Comparison of ENCODE assay signal across 28 cellular contexts in genomic region chr5:174231961-174232487, GRCh38.
DNase-seq lines count a peak whose midpoint lies in the region; ATAC-seq, FAIRE-seq and TF ChIP-seq lines count a peak whose summit lies in the region.
"Had no signal": no experiment of that assay in that cellular context is flagged by ENCODE, and none has a peak within 500 bp of the region (broad histone marks: within the 10 kb centered on the region; RNA-seq: fewer than 3 reads in every experiment).

No MANE protein-coding gene starts in this region.

- H3K4me3 ChIP-seq in mammary epithelial cell (replicated peaks in 1 of 3; ENCODE audit: insufficient read depth in 1 of 3, low read depth in 2 of 3, low read length in 3 of 3): no peak overlapping the region
- no peak overlapping the region for H3K4me3 ChIP-seq in coronary artery
- H3K4me3 ChIP-seq: suprapubic skin, uterus had no signal

- no TSS peak for BruUV-seq in MCF 10A (replicated peaks; lab: Mats Ljungman, UMichigan)
- BruUV-seq in mammary epithelial cell (replicated peaks; lab: Mats Ljungman, UMichigan): no TSS peak

- no peak for ATAC-seq in GM19328 (IDR thresholded peaks at IDR 0.05; ENCODE audit: unreplicated experiment)
- ATAC-seq in stimulated activated effector memory CD8-positive, alpha-beta T cell treated with anti-CD3 and anti-CD28 coated beads, Interleukin-12 subunit alpha, Interleukin-12 subunit beta, amount 100 ng/mL, for 72 hours: no peak
- ATAC-seq: activated CD8-positive, alpha-beta memory T cell treated with anti-CD3 and anti-CD28 coated beads, Interleukin-2, amount 10 ng/mL, durations not matched to agents 7 days and 5 days; T-cell had no signal

- WGBS in mammary epithelial cell (ENCODE audit: low coverage, missing lambda C conversion rate): 0% methylated on average over 7 of the region's 7 CpGs

- no peaks in the 10 kb centered on the region for H4K20me1 ChIP-seq in mammary epithelial cell (ENCODE audit: insufficient read depth, low read length)

- H3K27ac ChIP-seq in mammary epithelial cell (ENCODE audit: insufficient read depth, low read depth, low read length) (no peak overlapping the region), coronary artery (no peak overlapping the region)
- H3K27ac ChIP-seq: suprapubic skin, uterus, VCaP had no signal

- peak; percentile 43 for DNase-seq in MCF 10A (ENCODE audit: unreplicated experiment)
- no peak for DNase-seq in mammary epithelial cell
- DNase-seq in coronary artery (ENCODE audit: low spot score): peak; percentile 53
- DNase-seq in urothelium cell line (ENCODE audit: low spot score): peak; percentile 57
- DNase-seq in head of caudate nucleus: no peak
- DNase-seq in stimulated activated effector memory CD8-positive, alpha-beta T cell treated with anti-CD3 and anti-CD28 coated beads, Interleukin-12 subunit alpha, Interleukin-12 subunit beta, amount 100 ng/mL, for 72 hours (ENCODE audit: low spot score in 2 of 2): no peak
- DNase-seq: activated CD4-positive, alpha-beta T cell treated with anti-CD3 and anti-CD28 coated beads, Interleukin-2, amount 10 ng/mL, durations not matched to agents 7 days and 5 days; activated CD8-positive, alpha-beta memory T cell treated with anti-CD3 and anti-CD28 coated beads, Interleukin-2, amount 10 ng/mL, durations not matched to agents 7 days and 5 days; CD4-positive, alpha-beta memory T cell; DMS79 treated with DMSO at 0.1 percent for 48 hours; effector memory CD4-positive, alpha-beta T cell; hypothalamus; NCI-H1092 treated with DMSO at 0.1 percent for 48 hours; NCI-H2107; NCI-H526 treated with DMSO at 0.1 percent for 48 hours; Right ventricle myocardium superior; T-cell; uterus had no signal

- no peak overlapping the region for H3K4me3 Mint-ChIP-seq in MCF 10A (ENCODE audit: unreplicated experiment)
- H3K4me3 Mint-ChIP-seq in stimulated activated effector memory CD8-positive, alpha-beta T cell treated with anti-CD3 and anti-CD28 coated beads, Interleukin-12 subunit alpha, Interleukin-12 subunit beta, amount 100 ng/mL, for 72 hours: no peak overlapping the region
- H3K4me3 Mint-ChIP-seq: activated CD4-positive, alpha-beta T cell treated with anti-CD3 and anti-CD28 coated beads, Interleukin-2, amount 10 ng/mL, durations not matched to agents 7 days and 5 days; activated CD8-positive, alpha-beta memory T cell treated with anti-CD3 and anti-CD28 coated beads, Interleukin-2, amount 10 ng/mL, durations not matched to agents 7 days and 5 days; activated naive CD8-positive, alpha-beta T cell; CD4-positive, alpha-beta memory T cell; neural crest cell; T-cell had no signal

- POLR2A ChIA-PET in MCF 10A (lab: Yijun Ruan, JAX): no interaction called here

- intact Hi-C loops in MCF 10A (cut with micrococcal nuclease) (no loop called here), mammary epithelial cell (cut with micrococcal nuclease) (no loop called here), head of caudate nucleus (cut with DNase I) (no loop called here)

- H3K27ac Mint-ChIP-seq in MCF 10A (ENCODE audit: low read depth, unreplicated experiment): no peak overlapping the region
- no peak overlapping the region for H3K27ac Mint-ChIP-seq in stimulated activated effector memory CD8-positive, alpha-beta T cell treated with anti-CD3 and anti-CD28 coated beads, Interleukin-12 subunit alpha, Interleukin-12 subunit beta, amount 100 ng/mL, for 72 hours
- H3K27ac Mint-ChIP-seq: activated CD4-positive, alpha-beta T cell treated with anti-CD3 and anti-CD28 coated beads, Interleukin-2, amount 10 ng/mL, durations not matched to agents 7 days and 5 days; activated CD8-positive, alpha-beta memory T cell treated with anti-CD3 and anti-CD28 coated beads, Interleukin-2, amount 10 ng/mL, durations not matched to agents 7 days and 5 days; activated naive CD8-positive, alpha-beta T cell; CD4-positive, alpha-beta memory T cell; progenitor cell of endocrine pancreas; T-cell had no signal

- in situ Hi-C loops in mammary epithelial cell (cut with MboI; ENCODE audit: low sequenced_read_pairs in 2 of 2): no loop called here

- CTCF ChIA-PET in MCF 10A (lab: Yijun Ruan, JAX): no interaction called here
- CTCF ChIA-PET in mammary epithelial cell (lab: Charles Lee; ENCODE audit: low non-redundant PET): no interaction called here

- no peak overlapping the region for H2AFZ ChIP-seq in mammary epithelial cell (ENCODE audit: low read depth, low read length)

- H3K36me3 ChIP-seq in mammary epithelial cell (ENCODE audit: insufficient read depth, low read length): no peaks in the 10 kb centered on the region
- H3K36me3 ChIP-seq: suprapubic skin, uterus had no signal

- no peaks in the 10 kb centered on the region for H3K9me3 Mint-ChIP-seq in MCF 10A (ENCODE audit: unreplicated experiment)
- peaks cover 10% of the 10 kb centered on the region for H3K9me3 Mint-ChIP-seq in stimulated activated effector memory CD8-positive, alpha-beta T cell treated with anti-CD3 and anti-CD28 coated beads, Interleukin-12 subunit alpha, Interleukin-12 subunit beta, amount 100 ng/mL, for 72 hours
- H3K9me3 Mint-ChIP-seq: activated CD4-positive, alpha-beta T cell treated with anti-CD3 and anti-CD28 coated beads, Interleukin-2, amount 10 ng/mL, durations not matched to agents 7 days and 5 days; brain; CD4-positive, alpha-beta memory T cell; neural crest cell; T-cell had no signal

- no peaks in the 10 kb centered on the region for H3K27me3 ChIP-seq in mammary epithelial cell (ENCODE audit: insufficient read depth, low read length)
- H3K27me3 ChIP-seq: suprapubic skin, uterus had no signal

- no peak for TF ChIP-seq CTCF in MCF 10A (IDR thresholded peaks at IDR 0.05; ENCODE audit: unreplicated experiment)
- no peak for TF ChIP-seq CTCF in mammary epithelial cell (conservative IDR thresholded peaks at IDR 0.05 in 1 of 2, IDR thresholded peaks at IDR 0.05 in 1 of 2; ENCODE audit: extremely low read depth in 1 of 2, insufficient read depth in 1 of 2, low read depth in 1 of 2, low read length in 2 of 2)
- no peak for TF ChIP-seq CTCF in coronary artery (IDR thresholded peaks at IDR 0.05)

- H3K9me3 ChIP-seq in mammary epithelial cell (replicated peaks; ENCODE audit: insufficient read depth, low read length): peaks cover 5% of the 10 kb centered on the region
- H3K9me3 ChIP-seq: suprapubic skin, uterus had no signal

- no peak overlapping the region for H3K4me2 ChIP-seq in mammary epithelial cell (ENCODE audit: insufficient read depth, low read depth, low read length)

- no peaks in the 10 kb centered on the region for H3K36me3 Mint-ChIP-seq in MCF 10A (ENCODE audit: insufficient read depth, unreplicated experiment)
- no peaks in the 10 kb centered on the region for H3K36me3 Mint-ChIP-seq in stimulated activated effector memory CD8-positive, alpha-beta T cell treated with anti-CD3 and anti-CD28 coated beads, Interleukin-12 subunit alpha, Interleukin-12 subunit beta, amount 100 ng/mL, for 72 hours
- H3K36me3 Mint-ChIP-seq: activated CD8-positive, alpha-beta memory T cell treated with anti-CD3 and anti-CD28 coated beads, Interleukin-2, amount 10 ng/mL, durations not matched to agents 7 days and 5 days; activated naive CD8-positive, alpha-beta T cell; brain; CD4-positive, alpha-beta memory T cell; T-cell had no signal

- no peak overlapping the region for H3K9ac ChIP-seq in mammary epithelial cell (ENCODE audit: insufficient read depth, low read length)

- dilution Hi-C loops in mammary epithelial cell (cut with HindIII; ENCODE audit: low sequenced_read_pairs): no loop called here

- no peaks in the 10 kb centered on the region for H3K4me1 ChIP-seq in mammary epithelial cell (ENCODE audit: insufficient read depth, low read length)
- H3K4me1 ChIP-seq: suprapubic skin, uterus had no signal

- H3K4me1 Mint-ChIP-seq in MCF 10A (ENCODE audit: insufficient read depth, unreplicated experiment): peaks cover 6% of the 10 kb centered on the region
- no peaks in the 10 kb centered on the region for H3K4me1 Mint-ChIP-seq in stimulated activated effector memory CD8-positive, alpha-beta T cell treated with anti-CD3 and anti-CD28 coated beads, Interleukin-12 subunit alpha, Interleukin-12 subunit beta, amount 100 ng/mL, for 72 hours
- H3K4me1 Mint-ChIP-seq: activated CD4-positive, alpha-beta T cell treated with anti-CD3 and anti-CD28 coated beads, Interleukin-2, amount 10 ng/mL, durations not matched to agents 7 days and 5 days; activated CD8-positive, alpha-beta memory T cell treated with anti-CD3 and anti-CD28 coated beads, Interleukin-2, amount 10 ng/mL, durations not matched to agents 7 days and 5 days; CD4-positive, alpha-beta memory T cell; neural crest cell; T-cell had no signal

- no peaks in the 10 kb centered on the region for H3K27me3 Mint-ChIP-seq in MCF 10A (ENCODE audit: insufficient read depth, unreplicated experiment)
- H3K27me3 Mint-ChIP-seq: activated CD8-positive, alpha-beta memory T cell treated with anti-CD3 and anti-CD28 coated beads, Interleukin-2, amount 10 ng/mL, durations not matched to agents 7 days and 5 days had no signal

- FAIRE-seq in urothelium cell line (lab: Jason Lieb, UNC): no peak
- FAIRE-seq: frontal cortex, GM12892 had no signal

- H3K79me2 ChIP-seq in mammary epithelial cell (ENCODE audit: insufficient read depth, low read length): no peaks in the 10 kb centered on the region

TF ChIP-seq in PFSK-1, 5 proteins besides CTCF, POLR2A, EP300 and RAD21 (continues in another document):
- TF ChIP-seq FOXP2 (optimal IDR thresholded peaks at IDR 0.05; ENCODE audit: borderline replicate concordance, extremely low read depth, extremely low read length, insufficient read depth) (no peak), SIN3A (IDR thresholded peaks at IDR 0.05; ENCODE audit: borderline replicate concordance, insufficient read depth, low read length) (0 out of 2 replicates have a peak, but pooled peaks have one; percentile 24), POLR2AphosphoS5 (IDR thresholded peaks at IDR 0.05; ENCODE audit: low read depth, low read length) (no peak), TAF1 (IDR thresholded peaks at IDR 0.05; ENCODE audit: borderline replicate concordance, insufficient read depth, low read length) (no peak)

Comparison
In these comparisons a context has a peak if more than half of its experiments do, and no peak if none do; other contexts are left out.
1. DNase-seq: peak in MCF 10A (single experiment), coronary artery (single experiment) and urothelium cell line (single experiment); none in mammary epithelial cell (single experiment), head of caudate nucleus (0 of 42) and stimulated activated effector memory CD8-positive, alpha-beta T cell treated with anti-CD3 and anti-CD28 coated beads, Interleukin-12 subunit alpha, Interleukin-12 subunit beta, amount 100 ng/mL, for 72 hours (0 of 2).